Comparison of ENCODE assay signal across 8 cellular contexts in genomic region chr9:62532777-62533173, GRCh38.
A peak's percentile ranks its signal among the peaks of the same experiment; 100 is the strongest.
DNase-seq lines count a peak whose midpoint lies in the region; ATAC-seq and TF ChIP-seq lines count a peak whose summit lies in the region.
"Not testable (repeated sequence)": the region's sequence is repeated elsewhere in the genome, so short reads cannot be mapped to it uniquely, and the experiment has no call there.

No MANE protein-coding gene starts in this region.

- CTCF ChIA-PET in CD4-positive, alpha-beta T cell (lab: Charles Lee) = not testable (repeated sequence)

- POLR2A ChIA-PET in CD4-positive, alpha-beta T cell (lab: Charles Lee) = not testable (repeated sequence)

- intact Hi-C loops in CD4-positive, alpha-beta T cell (cut with DNase I, micrococcal nuclease); activated CD4-positive, alpha-beta T cell treated with anti-CD3 and anti-CD28 coated beads, Interleukin-2, amount 10 ng/mL, durations not matched to agents 24 days and 14 days (cut with micrococcal nuclease); left ventricle myocardium inferior (cut with micrococcal nuclease): not testable (repeated sequence)

- not testable (repeated sequence) for H3K27ac ChIP-seq in CD4-positive, alpha-beta T cell (ENCODE audit: low read depth, low read length); left ventricle myocardium inferior (replicated peaks)

- not testable (repeated sequence) for ATAC-seq in CD4-positive, alpha-beta T cell (ENCODE audit: poor library complexity); naive B cell (ENCODE audit: low read depth in 2 of 2); stimulated activated effector memory CD8-positive, alpha-beta T cell treated with anti-CD3 and anti-CD28 coated beads, Interleukin-12 subunit alpha, Interleukin-12 subunit beta, amount 100 ng/mL, for 72 hours

- not testable (repeated sequence) for H3K4me1 Mint-ChIP-seq in CD4-positive, alpha-beta T cell (ENCODE audit: low read depth); activated CD4-positive, alpha-beta T cell treated with anti-CD3 and anti-CD28 coated beads, Interleukin-2, amount 10 ng/mL, durations not matched to agents 24 days and 14 days; endothelial cell (ENCODE audit: unreplicated experiment); naive B cell; stimulated activated effector memory CD8-positive, alpha-beta T cell treated with anti-CD3 and anti-CD28 coated beads, Interleukin-12 subunit alpha, Interleukin-12 subunit beta, amount 100 ng/mL, for 72 hours

- not testable (repeated sequence) for H3K9me3 ChIP-seq in CD4-positive, alpha-beta T cell (ENCODE audit: control insufficient read depth, low read length); adipocyte (ENCODE audit: control insufficient read depth, low read length); left ventricle myocardium inferior (replicated peaks)

- H3K4me3 ChIP-seq in LNCaP clone FGC (ENCODE audit: low read depth, low read length) (peak overlapping the region; percentile 34), adipocyte (ENCODE audit: low read length) (peak overlapping the region; percentile 54), left ventricle myocardium inferior (peak overlapping the region; percentile 55)

- H3K27me3 Mint-ChIP-seq in CD4-positive, alpha-beta T cell; activated CD4-positive, alpha-beta T cell treated with anti-CD3 and anti-CD28 coated beads, Interleukin-2, amount 10 ng/mL, durations not matched to agents 24 days and 14 days; endothelial cell (ENCODE audit: unreplicated experiment); naive B cell: not testable (repeated sequence)

- peak overlapping the region; percentile 91 for H3K4me3 Mint-ChIP-seq in CD4-positive, alpha-beta T cell
- peak overlapping the region; percentile 85 for H3K4me3 Mint-ChIP-seq in activated CD4-positive, alpha-beta T cell treated with anti-CD3 and anti-CD28 coated beads, Interleukin-2, amount 10 ng/mL, durations not matched to agents 24 days and 14 days
- H3K4me3 Mint-ChIP-seq in endothelial cell (ENCODE audit: unreplicated experiment) = peak overlapping the region; percentile 92
- H3K4me3 Mint-ChIP-seq in naive B cell = peak overlapping the region in 6 of 8 donors; percentile 84 to 94 (median 90)
- H3K4me3 Mint-ChIP-seq in stimulated activated effector memory CD8-positive, alpha-beta T cell treated with anti-CD3 and anti-CD28 coated beads, Interleukin-12 subunit alpha, Interleukin-12 subunit beta, amount 100 ng/mL, for 72 hours = peak overlapping the region; percentile 52

- H3K9ac ChIP-seq in adipocyte (ENCODE audit: low read length) = not testable (repeated sequence)

- H3K36me3 ChIP-seq in adipocyte (ENCODE audit: control insufficient read depth, insufficient read depth, low read length, severe bottlenecking); left ventricle myocardium inferior: not testable (repeated sequence)

- H3K4me1 ChIP-seq in adipocyte (ENCODE audit: control insufficient read depth, insufficient read depth, low read length); left ventricle myocardium inferior: not testable (repeated sequence)

- H3K27ac Mint-ChIP-seq in CD4-positive, alpha-beta T cell; stimulated activated effector memory CD8-positive, alpha-beta T cell treated with anti-CD3 and anti-CD28 coated beads, Interleukin-12 subunit alpha, Interleukin-12 subunit beta, amount 100 ng/mL, for 72 hours: not testable (repeated sequence)
- H3K27ac Mint-ChIP-seq in activated CD4-positive, alpha-beta T cell treated with anti-CD3 and anti-CD28 coated beads, Interleukin-2, amount 10 ng/mL, durations not matched to agents 24 days and 14 days = peak overlapping the region; percentile 77
- H3K27ac Mint-ChIP-seq in endothelial cell (ENCODE audit: unreplicated experiment) = peak overlapping the region; percentile 70
- peak overlapping the region in 2 of 6 donors; percentile 36 to 53 for H3K27ac Mint-ChIP-seq in naive B cell

- not testable (repeated sequence) for DNase-seq in CD4-positive, alpha-beta T cell; LNCaP clone FGC (ENCODE audit: low read depth); adipocyte (ENCODE audit: low read depth); stimulated activated effector memory CD8-positive, alpha-beta T cell treated with anti-CD3 and anti-CD28 coated beads, Interleukin-12 subunit alpha, Interleukin-12 subunit beta, amount 100 ng/mL, for 72 hours (ENCODE audit: low spot score in 2 of 2)
- DNase-seq in activated CD4-positive, alpha-beta T cell treated with anti-CD3 and anti-CD28 coated beads, Interleukin-2, amount 10 ng/mL, durations not matched to agents 24 days and 14 days = peak; percentile 57
- peak; percentile 29 for DNase-seq in endothelial cell (ENCODE audit: low spot score)
- peak; percentile 19 for DNase-seq in left ventricle myocardium inferior
- peak; percentile 35 for DNase-seq in naive B cell

- not testable (repeated sequence) for H3K27me3 ChIP-seq in CD4-positive, alpha-beta T cell (ENCODE audit: control insufficient read depth, insufficient read depth, low read length); adipocyte (replicated peaks; ENCODE audit: control insufficient read depth, insufficient read depth, low read length); left ventricle myocardium inferior (ENCODE audit: low read depth)

- not testable (repeated sequence) for TF ChIP-seq CTCF in CD4-positive, alpha-beta T cell (IDR thresholded peaks at IDR 0.05); LNCaP clone FGC (IDR thresholded peaks at IDR 0.05; ENCODE audit: control insufficient read depth, extremely low read depth, insufficient read depth); endothelial cell (IDR thresholded peaks at IDR 0.05; ENCODE audit: unreplicated experiment); left ventricle myocardium inferior (IDR thresholded peaks at IDR 0.05; ENCODE audit: borderline replicate concordance)

- not testable (repeated sequence) for H3K9me3 Mint-ChIP-seq in CD4-positive, alpha-beta T cell; activated CD4-positive, alpha-beta T cell treated with anti-CD3 and anti-CD28 coated beads, Interleukin-2, amount 10 ng/mL, durations not matched to agents 24 days and 14 days; endothelial cell (ENCODE audit: unreplicated experiment); naive B cell; stimulated activated effector memory CD8-positive, alpha-beta T cell treated with anti-CD3 and anti-CD28 coated beads, Interleukin-12 subunit alpha, Interleukin-12 subunit beta, amount 100 ng/mL, for 72 hours

- not testable (repeated sequence) for H3K36me3 Mint-ChIP-seq in CD4-positive, alpha-beta T cell (ENCODE audit: low read depth); activated CD4-positive, alpha-beta T cell treated with anti-CD3 and anti-CD28 coated beads, Interleukin-2, amount 10 ng/mL, durations not matched to agents 24 days and 14 days (ENCODE audit: low read depth); endothelial cell (ENCODE audit: low read depth, unreplicated experiment); naive B cell; stimulated activated effector memory CD8-positive, alpha-beta T cell treated with anti-CD3 and anti-CD28 coated beads, Interleukin-12 subunit alpha, Interleukin-12 subunit beta, amount 100 ng/mL, for 72 hours
